ENCODE assay signal across 8 cellular contexts in the genomic region with DNA sequence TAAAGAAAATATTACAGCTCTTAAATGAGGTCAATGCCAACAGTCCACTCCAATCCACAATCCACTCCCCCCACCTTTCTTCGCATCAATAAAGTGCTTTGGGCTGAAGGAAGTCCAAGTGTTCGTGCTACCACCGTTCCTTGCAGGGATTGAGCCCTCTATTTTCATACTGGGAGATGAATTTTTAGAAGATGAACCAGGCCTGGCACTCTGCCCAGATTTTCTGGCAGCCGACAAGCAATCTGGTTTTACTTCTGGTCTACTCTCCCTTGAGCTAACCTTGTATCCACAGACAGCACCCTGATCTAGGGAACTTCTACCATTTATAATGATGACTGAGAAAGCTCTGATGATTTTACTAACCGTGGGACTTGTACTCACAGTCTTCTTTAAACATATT.
DNase-seq lines count a peak whose midpoint lies in the region; ATAC-seq, FAIRE-seq and TF ChIP-seq lines count a peak whose summit lies in the region.

No MANE protein-coding gene starts in this region.

- H4K20me1 ChIP-seq in astrocyte (ENCODE audit: insufficient read depth, low read length) (no peaks in the 10 kb centered on the region), keratinocyte (ENCODE audit: control insufficient read depth, extremely low read depth, insufficient read depth, low read length) (no peaks in the 10 kb centered on the region), MM.1S (ENCODE audit: insufficient read depth, low read length) (no peaks in the 10 kb centered on the region)

- no peaks in the 10 kb centered on the region for H3K36me3 Mint-ChIP-seq in astrocyte (ENCODE audit: low read depth, unreplicated experiment)

- H3K9me3 ChIP-seq in AG04450 (ENCODE audit: control insufficient read depth, insufficient read depth, low read length) (no peaks in the 10 kb centered on the region), astrocyte (ENCODE audit: insufficient read depth, low read depth, low read length) (no peaks in the 10 kb centered on the region), keratinocyte (ENCODE audit: control insufficient read depth, low read depth, low read length) (no peaks in the 10 kb centered on the region), MM.1S (replicated peaks; ENCODE audit: insufficient read depth, low read length) (no peaks in the 10 kb centered on the region)

- ATAC-seq in HG02571 (IDR thresholded peaks at IDR 0.05; ENCODE audit: unreplicated experiment) = no peak

- no peak overlapping the region for H2AFZ ChIP-seq in astrocyte (ENCODE audit: low read depth, low read length)
- H2AFZ ChIP-seq in keratinocyte (ENCODE audit: control insufficient read depth, low read length) = no peak overlapping the region
- H2AFZ ChIP-seq in MM.1S (ENCODE audit: low read length) = no peak overlapping the region

- no peak overlapping the region for H3K4me3 Mint-ChIP-seq in astrocyte (ENCODE audit: unreplicated experiment)

- no peaks in the 10 kb centered on the region for H3F3A ChIP-seq in MM.1S (ENCODE audit: insufficient read depth, low read length)

- H3K9ac ChIP-seq in astrocyte (ENCODE audit: low read length) (no peak overlapping the region), keratinocyte (ENCODE audit: control insufficient read depth, extremely low read depth, insufficient read depth, low read length) (no peak overlapping the region), MM.1S (ENCODE audit: low read length) (no peak overlapping the region)

- peaks cover 14% of the 10 kb centered on the region for H3K4me1 ChIP-seq in astrocyte (ENCODE audit: insufficient read depth, low read length)
- peaks cover 4% of the 10 kb centered on the region for H3K4me1 ChIP-seq in keratinocyte (ENCODE audit: control insufficient read depth, extremely low read depth, insufficient read depth, low read length)
- no peaks in the 10 kb centered on the region for H3K4me1 ChIP-seq in MM.1S (ENCODE audit: low read length)

- DNase-seq in AG04450 (ENCODE audit: low read depth, low spot score) (peak; percentile 72), LoVo (ENCODE audit: low spot score) (peak; percentile 24), astrocyte (ENCODE audit: low read depth) (peak; percentile 85), keratinocyte (ENCODE audit: low read depth, low spot score) (no peak), GOT3 (lab: John Stamatoyannopoulos, UW) (no peak), MM.1S (no peak)
- DNase-seq in stimulated activated CD4-positive, alpha-beta T cell treated with anti-CD3 and anti-CD28 coated beads, Interleukin-15, amount 100 ng/mL, for 24 hours = no peak

- H3K9me3 Mint-ChIP-seq in astrocyte (ENCODE audit: unreplicated experiment) = no peaks in the 10 kb centered on the region

- H3K27me3 ChIP-seq in AG04450 (ENCODE audit: control insufficient read depth, insufficient read depth, low read length) (no peaks in the 10 kb centered on the region), astrocyte (ENCODE audit: insufficient read depth, low read length) (no peaks in the 10 kb centered on the region), keratinocyte (ENCODE audit: control insufficient read depth, extremely low read depth, insufficient read depth, low read length) (no peaks in the 10 kb centered on the region), MM.1S (replicated peaks; ENCODE audit: insufficient read depth, low read length) (no peaks in the 10 kb centered on the region)

- H3K27me3 Mint-ChIP-seq in astrocyte (ENCODE audit: low read depth, unreplicated experiment) = no peaks in the 10 kb centered on the region

- TF ChIP-seq CTCF in AG04450 (IDR thresholded peaks at IDR 0.05; ENCODE audit: low read depth, low read length) (no peak), astrocyte (IDR thresholded peaks at IDR 0.05; ENCODE audit: insufficient read depth, low read depth, low read length) (no peak), keratinocyte (optimal IDR thresholded peaks at IDR 0.05 in 1 of 3, IDR thresholded peaks at IDR 0.05 in 1 of 3, conservative IDR thresholded peaks at IDR 0.05 in 1 of 3; ENCODE audit: extremely low read depth in 1 of 3, insufficient read depth in 2 of 3, low read length in 3 of 3) (no peak), MM.1S (IDR thresholded peaks at IDR 0.05; ENCODE audit: low read length) (no peak)

- H3K27ac ChIP-seq in AG04450 (ENCODE audit: low read depth, low read length) = no peak overlapping the region
- peak overlapping the region; percentile 3 for H3K27ac ChIP-seq in astrocyte (ENCODE audit: low read depth, low read length)
- H3K27ac ChIP-seq in keratinocyte (ENCODE audit: control insufficient read depth, insufficient read depth, low read length) = no peak overlapping the region
- H3K27ac ChIP-seq in MM.1S (ENCODE audit: low read length) = no peak overlapping the region

- peaks cover 4% of the 10 kb centered on the region for H3K4me1 Mint-ChIP-seq in astrocyte (ENCODE audit: low read depth, unreplicated experiment)

- no peak for FAIRE-seq in astrocyte (lab: Jason Lieb, UNC)
- FAIRE-seq in keratinocyte (lab: Jason Lieb, UNC) = peak; percentile 81

- dilution Hi-C loops in keratinocyte (cut with MboI; ENCODE audit: extremely low pct_ligation_motif_present, low sequenced_read_pairs) = no loop called here

- H3K79me2 ChIP-seq in astrocyte (ENCODE audit: insufficient read depth, low read length) (no peaks in the 10 kb centered on the region), keratinocyte (ENCODE audit: control insufficient read depth, insufficient read depth, low read length) (no peaks in the 10 kb centered on the region), MM.1S (ENCODE audit: low read length) (no peaks in the 10 kb centered on the region)

- H3K4me2 ChIP-seq in astrocyte (ENCODE audit: low read length) = peak overlapping the region; percentile 42
- no peak overlapping the region for H3K4me2 ChIP-seq in keratinocyte (ENCODE audit: control insufficient read depth, extremely low read depth, insufficient read depth, low read depth, low read length)
- no peak overlapping the region for H3K4me2 ChIP-seq in MM.1S (ENCODE audit: low read depth, low read length)

- H3K9me2 ChIP-seq in MM.1S (replicated peaks; ENCODE audit: insufficient read depth, low read length) = no peaks in the 10 kb centered on the region

- peaks cover 3% of the 10 kb centered on the region for H3K9me1 ChIP-seq in keratinocyte (ENCODE audit: control insufficient read depth, extremely low read depth, insufficient read depth, low read length)

- POLR2A ChIA-PET in AG04450 (lab: Yijun Ruan, JAX) = no interaction called here

- CTCF ChIA-PET in AG04450 (lab: Charles Lee) = interaction anchor here (0.8 to 5.2 kb wide), 4 partner anchors 42 to 533 kb away, joined by 3 to 38 read pairs (median 6); no protein-coding TSS in a partner anchor

- no peak overlapping the region for H3K4me3 ChIP-seq in AG04450 (ENCODE audit: low read depth, low read length)
- no peak overlapping the region for H3K4me3 ChIP-seq in astrocyte (ENCODE audit: insufficient read depth, low read depth, low read length)
- no peak overlapping the region for H3K4me3 ChIP-seq in keratinocyte (ENCODE audit: control insufficient read depth in 2 of 3, extremely low read depth in 1 of 3, insufficient read depth in 2 of 3, low read depth in 1 of 3, low read length in 3 of 3)
- H3K4me3 ChIP-seq in MM.1S (ENCODE audit: low read length) = no peak overlapping the region

- peak overlapping the region; percentile 38 for H3K27ac Mint-ChIP-seq in astrocyte (ENCODE audit: unreplicated experiment)

- H3K36me3 ChIP-seq in astrocyte (ENCODE audit: insufficient read depth, low read length) (no peaks in the 10 kb centered on the region), keratinocyte (ENCODE audit: control insufficient read depth in 2 of 2, extremely low read depth in 1 of 2, insufficient read depth in 2 of 2, low read length in 2 of 2) (no peaks in the 10 kb centered on the region), MM.1S (replicated peaks; ENCODE audit: insufficient read depth, low read length) (no peaks in the 10 kb centered on the region)

Comparison
In these comparisons a context has a peak if more than half of its experiments do, and no peak if none do; other contexts are left out.
1. DNase-seq: peak in AG04450 (single experiment), LoVo (single experiment) and astrocyte (single experiment); none in keratinocyte (single experiment), GOT3 (single experiment), stimulated activated CD4-positive, alpha-beta T cell treated with anti-CD3 and anti-CD28 coated beads, Interleukin-15, amount 100 ng/mL, for 24 hours (single experiment) and MM.1S (single experiment).